In genomic region chr12:89352492-89353187, GRCh38 we compare ENCODE assay signal across 8 cellular contexts. TPM values are rescaled to one million over a fixed set of nuclear protein-coding genes. Genes with fewer than 3 reads are reported as not detected.
A peak's percentile ranks its signal among the peaks of the same experiment; 100 is the strongest.
DNase-seq lines count a peak whose midpoint lies in the region; ATAC-seq and TF ChIP-seq lines count a peak whose summit lies in the region.

DUSP6 (minus strand) TSS chr12:89352501; CDS start chr12:89352039, 462 bp downstream.

- peak within 1 kb of the TSS; percentile 90 for H3K9ac ChIP-seq in IMR-90 (ENCODE audit: low read depth, low read length)

- H3K27ac Mint-ChIP-seq in endothelial cell (ENCODE audit: unreplicated experiment), result peak within 1 kb of the TSS; percentile 99

- peak within 1 kb of the TSS; percentile 88 for H2BK5ac ChIP-seq in IMR-90 (ENCODE audit: low read depth, low read length, poor library complexity, severe bottlenecking)

- H4K8ac ChIP-seq in IMR-90 (ENCODE audit: low read depth in 2 of 2, low read length in 2 of 2), result peak within 1 kb of the TSS; percentile 85 to 89

- peak within 1 kb of the TSS; percentile 98 for H3K14ac ChIP-seq in IMR-90 (replicated peaks; ENCODE audit: low read depth, low read length)

- 0% methylated on average over 24 of the region's 34 CpGs; no CpG with 5 or more reads in 1 of the 2 experiments for WGBS in IMR-90 (ENCODE audit: extremely low coverage in 2 of 2, insufficient read length in 1 of 2), 2 experiments

- BruUV-seq in IMR-90 (replicated peaks; lab: Mats Ljungman, UMichigan), result no TSS peak

- TF ChIP-seq POLR2A in IMR-90 (IDR thresholded peaks at IDR 0.05; ENCODE audit: low read depth, low read length), result no peak

- H3K4me3 Mint-ChIP-seq in endothelial cell (ENCODE audit: unreplicated experiment), result peak within 1 kb of the TSS; percentile 100

- DNase-seq in AG08396 (ENCODE audit: low spot score) (peak; percentile 96), IMR-90 (peak; percentile 99), OCI-M1 (lab: John Stamatoyannopoulos, UW) (peak; percentile 96), activated T-cell treated with anti-CD3 and anti-CD28 coated beads for 24 hours (ENCODE audit: low read depth) (peak; percentile 85), endothelial cell (ENCODE audit: low spot score) (peak; percentile 93), mesenteric fat pad (ENCODE audit: low spot score) (peak; percentile 96)
- DNase-seq in stimulated activated CD8-positive, alpha-beta memory T cell treated with anti-CD3 and anti-CD28 coated beads, Interleukin-12 subunit alpha, Interleukin-12 subunit beta, amount 100 ng/mL, for 24 hours (ENCODE audit: extremely low read depth), result peak; percentile 69

- no peaks in the 10 kb centered on the region for H3K9me3 Mint-ChIP-seq in endothelial cell (ENCODE audit: unreplicated experiment)

- peak within 1 kb of the TSS; percentile 97 for H3K4ac ChIP-seq in IMR-90 (ENCODE audit: low read depth, low read length)

- in situ Hi-C loops in IMR-90 (cut with MboI; ENCODE audit: low sequenced_read_pairs), result loop anchor here (10.0 kb wide), 1 partner anchor 172 kb away; the partner anchor contains the start of genes GALNT4 and POC1B

- POLR2A ChIA-PET in IMR-90 (lab: Charles Lee; ENCODE audit: unreplicated experiment), result interaction anchor here (0.6 to 5.3 kb wide), 9 partner anchors 76 to 172 kb away, joined by 3 to 54 read pairs (median 5); no protein-coding TSS in a partner anchor

- CTCF ChIA-PET in IMR-90 (lab: Yijun Ruan, JAX), result interaction anchor here (0.7 to 2.9 kb wide), 2 partner anchors 108 to 333 kb away, joined by 4 to 12 read pairs; no protein-coding TSS in a partner anchor

- H2AK9ac ChIP-seq in IMR-90 (replicated peaks; ENCODE audit: low read depth, low read length, poor library complexity), result peak within 1 kb of the TSS; percentile 98

- dilution Hi-C loops in IMR-90 (cut with HindIII; ENCODE audit: low sequenced_read_pairs, unreplicated experiment), result no loop called here

- peaks cover 53% of the 10 kb centered on the region for H3K27me3 Mint-ChIP-seq in endothelial cell (ENCODE audit: unreplicated experiment)

- H3K36me3 Mint-ChIP-seq in endothelial cell (ENCODE audit: low read depth, unreplicated experiment), result peaks cover 51% of the 10 kb centered on the region

- ATAC-seq in GM19043 (IDR thresholded peaks at IDR 0.05; ENCODE audit: low read depth, unreplicated experiment) (peak; percentile 32), IMR-90 (ENCODE audit: low read depth) (peak; percentile 73)

- peaks cover 14% of the 10 kb centered on the region for H3K9me1 ChIP-seq in IMR-90 (ENCODE audit: insufficient read depth, low read length)

- no peaks in the 10 kb centered on the region for H3K9me3 ChIP-seq in IMR-90 (ENCODE audit: control insufficient read depth, insufficient read depth, low read length)

- peaks cover 29% of the 10 kb centered on the region for H4K20me1 ChIP-seq in IMR-90 (ENCODE audit: insufficient read depth, low read length)

- H3K27me3 ChIP-seq in IMR-90 (ENCODE audit: control insufficient read depth, insufficient read depth, low read length), result no peaks in the 10 kb centered on the region

- H2AK5ac ChIP-seq in IMR-90 (ENCODE audit: low read depth, low read length), result peak within 1 kb of the TSS; percentile 84

- H4K91ac ChIP-seq in IMR-90 (ENCODE audit: insufficient read depth, low read depth, low read length), result peak within 1 kb of the TSS; percentile 94

- TF ChIP-seq RAD21 in IMR-90 (IDR thresholded peaks at IDR 0.05; ENCODE audit: low read length), result no peak

- H3K18ac ChIP-seq in IMR-90 (ENCODE audit: low read depth, low read length), result peak within 1 kb of the TSS; percentile 78

- H2BK20ac ChIP-seq in IMR-90 (ENCODE audit: low read depth, low read length), result peak within 1 kb of the TSS; percentile 97

- peaks cover 23 to 59% of the 10 kb centered on the region in 2 experiments for H3K79me1 ChIP-seq in IMR-90 (ENCODE audit: low read depth in 1 of 2, low read length in 2 of 2)

- peak within 1 kb of the TSS; percentile 96 for H2BK15ac ChIP-seq in IMR-90 (ENCODE audit: low read depth, low read length)

- H3K4me1 Mint-ChIP-seq in endothelial cell (ENCODE audit: unreplicated experiment), result peaks cover 56% of the 10 kb centered on the region

- H3K4me3 ChIP-seq in IMR-90 (ENCODE audit: insufficient read depth, low read depth, low read length), result peak within 1 kb of the TSS; percentile 91

- H3K27ac ChIP-seq in IMR-90 (ENCODE audit: insufficient read depth, low read length), result peak within 1 kb of the TSS; percentile 90

- H2BK120ac ChIP-seq in IMR-90 (ENCODE audit: low read depth, low read length), result peak within 1 kb of the TSS; percentile 97

- H3K4me2 ChIP-seq in IMR-90 (ENCODE audit: low read depth, low read length), result peak within 1 kb of the TSS; percentile 78

- H3K23ac ChIP-seq in IMR-90 (ENCODE audit: low read depth, low read length), result peak within 1 kb of the TSS; percentile 99

- H3K56ac ChIP-seq in IMR-90 (ENCODE audit: extremely low read depth, insufficient read depth, low read length), result peak within 1 kb of the TSS; percentile 96

- H4K5ac ChIP-seq in IMR-90 (ENCODE audit: low read depth, low read length), result peak within 1 kb of the TSS; percentile 78

- TF ChIP-seq CTCF in IMR-90 (conservative IDR thresholded peaks at IDR 0.05; ENCODE audit: low read depth, low read length) (no peak), endothelial cell (IDR thresholded peaks at IDR 0.05; ENCODE audit: unreplicated experiment) (no peak)

- peak within 1 kb of the TSS; percentile 93 for H2AFZ ChIP-seq in IMR-90 (replicated peaks; ENCODE audit: low read length, poor library complexity)

- H3K36me3 ChIP-seq in IMR-90 (ENCODE audit: control insufficient read depth, insufficient read depth, low read length), result peaks cover 8% of the 10 kb centered on the region

- intact Hi-C loops in IMR-90 (cut with micrococcal nuclease), result loop anchor here (1.0 to 5.0 kb wide), 8 partner anchors 64 to 333 kb away; partner anchors contain the start of gene GALNT4

- H3K4me1 ChIP-seq in IMR-90 (ENCODE audit: control insufficient read depth, insufficient read depth, low read length), result peaks cover 8% of the 10 kb centered on the region; the same call in 1 of the 2 replicates

TF ChIP-seq in IMR-90, 13 proteins besides CTCF, POLR2A, EP300 and RAD21:
- peak; percentile 27 for TF ChIP-seq RCOR1 (IDR thresholded peaks at IDR 0.05; ENCODE audit: insufficient replicate concordance, low read length)
- peak; percentile 74 for TF ChIP-seq RFX5 (IDR thresholded peaks at IDR 0.05; ENCODE audit: low read depth, low read length)
- peak; percentile 19; the same call in 1 of the 2 replicates for TF ChIP-seq BHLHE40 (IDR thresholded peaks at IDR 0.05; ENCODE audit: low read depth, low read length)
- TF ChIP-seq MAZ (IDR thresholded peaks at IDR 0.05; ENCODE audit: borderline replicate concordance, low read depth, low read length), result peak; percentile 75; the same call in 1 of the 2 replicates
- peak; percentile 66 for TF ChIP-seq CEBPB (IDR thresholded peaks at IDR 0.05; ENCODE audit: low read depth, low read length)
- TF ChIP-seq SMC3 (IDR thresholded peaks at IDR 0.05; ENCODE audit: low read depth, low read length), result no peak
- no peak for TF ChIP-seq MAFK (IDR thresholded peaks at IDR 0.05; ENCODE audit: low read depth, low read length)
- TF ChIP-seq ELK1 (IDR thresholded peaks at IDR 0.05; ENCODE audit: borderline replicate concordance, low read depth, low read length), result no peak
- peak; percentile 87 for TF ChIP-seq MXI1 (IDR thresholded peaks at IDR 0.05; ENCODE audit: borderline replicate concordance, low read depth, low read length)
- peak; percentile 54 for TF ChIP-seq FOS (IDR thresholded peaks at IDR 0.05; ENCODE audit: low read depth, low read length)
- no peak for TF ChIP-seq USF2 (IDR thresholded peaks at IDR 0.05; ENCODE audit: low read depth, low read length)
- 0 out of 2 replicates have a peak, but pooled peaks have one; percentile 22 for TF ChIP-seq CHD1 (IDR thresholded peaks at IDR 0.05; ENCODE audit: low read depth, low read length)
- TF ChIP-seq NFE2L2 (IDR thresholded peaks at IDR 0.05; ENCODE audit: low read depth, low read length), result no peak

RNA-seq across cellular contexts. Expression of gene DUSP6, which starts in this region (rescaled TPM):
- total RNA-seq in IMR-90 (2012; rRNA removed), result 70.1 and 78.6 TPM in 2 replicates
- polyA plus RNA-seq in IMR-90 (2012; rRNA removed), result 38.5 and 59.0 TPM in 2 replicates
- 16.4 and 21.0 TPM in 2 replicates for polyA plus RNA-seq in IMR-90 (2012; cell fraction: cytosol; rRNA removed)
- polyA plus RNA-seq in IMR-90 (2012; cell fraction: nucleus; rRNA removed; ENCODE audit: low replicate concordance), result 213 and 221 TPM in 2 replicates
- total RNA-seq in endothelial cell (ENCODE audit: unreplicated experiment), result 232 TPM
- 153 TPM for total RNA-seq in mesenteric fat pad

Comparison
In these comparisons a context has a peak if more than half of its experiments do, and no peak if none do; other contexts are left out.
1. Peak in every context shown above with its lines: DNase-seq, ATAC-seq, H3K4me3 ChIP-seq and H3K27ac ChIP-seq.